ENCODE assay signal across 24 cellular contexts in genomic region chr14:57259672-57260071, GRCh38.
"Had no signal": no experiment of that assay in that cellular context is flagged by ENCODE, and none has a peak within 500 bp of the region (broad histone marks: within the 10 kb centered on the region; RNA-seq: fewer than 3 reads in every experiment).

No MANE protein-coding gene starts in this region.

- DNase-seq: activated CD4-positive, alpha-beta T cell treated with anti-CD3 and anti-CD28 coated beads for 4 hours; activated CD8-positive, alpha-beta memory T cell treated with anti-CD3 and anti-CD28 coated beads, Interleukin-2, amount 50 U/mL, for 4 hours; activated CD8-positive, alpha-beta T cell treated with anti-CD3 and anti-CD28 coated beads for 36 hours; activated gamma-delta T cell treated with Interleukin-2 at 50 U/mL for 16 hours; activated naive CD4-positive, alpha-beta T cell treated with anti-CD3 and anti-CD28 coated beads, Interleukin-2, amount 10 ng/mL, durations not matched to agents 7 days and 5 days; activated naive CD8-positive, alpha-beta T cell treated with anti-CD3 and anti-CD28 coated beads for 36 hours; activated T-cell treated with anti-CD3 and anti-CD28 coated beads, Interleukin-2, amount 50 U/mL, for 72 hours; cerebellar nuclear complex; MG63; MV-4-11; NCI-H1092 treated with DMSO at 0.1 percent for 48 hours; NCI-H1417 treated with DMSO at 0.1 percent for 48 hours; NCI-H1694; NCI-H2029; NCI-H345; NCI-H510A; NCI-H526 treated with DMSO at 0.1 percent for 48 hours; NCI-H82; SIG-M5; T-cell; T-helper 2 cell; T1000 had no signal

- H3K4me3 ChIP-seq: MG63 had no signal

- H3K9me3 Mint-ChIP-seq: activated T-cell treated with anti-CD3 and anti-CD28 coated beads, Interleukin-2, amount 50 U/mL, for 72 hours; activated T-helper 2 cell treated with anti-CD3 and anti-CD28 coated beads, Interferon-gamma antibody, Interleukin-2, Interleukin-4, amounts not matched to agents 10 μg/mL and 5 μg/mL and 100 μg/mL, durations not matched to agents 14 hours and 24 hours and 36 hours; T-cell had no signal

- H3K4me3 Mint-ChIP-seq: activated CD8-positive, alpha-beta T cell treated with anti-CD3 and anti-CD28 coated beads for 36 hours; activated naive CD4-positive, alpha-beta T cell treated with anti-CD3 and anti-CD28 coated beads, Interleukin-2, amount 10 ng/mL, durations not matched to agents 7 days and 5 days; activated naive CD8-positive, alpha-beta T cell treated with anti-CD3 and anti-CD28 coated beads for 36 hours; activated T-cell treated with anti-CD3 and anti-CD28 coated beads, Interleukin-2, amount 50 U/mL, for 72 hours; T-cell had no signal

- H3K36me3 ChIP-seq: MG63 had no signal

- ATAC-seq: activated CD8-positive, alpha-beta T cell treated with anti-CD3 and anti-CD28 coated beads for 36 hours; activated T-cell treated with anti-CD3 and anti-CD28 coated beads, Interleukin-2, amount 50 U/mL, for 72 hours; T-cell had no signal

- H3K27ac Mint-ChIP-seq: activated CD8-positive, alpha-beta T cell treated with anti-CD3 and anti-CD28 coated beads for 36 hours; activated naive CD4-positive, alpha-beta T cell treated with anti-CD3 and anti-CD28 coated beads, Interleukin-2, amount 10 ng/mL, durations not matched to agents 7 days and 5 days; activated naive CD8-positive, alpha-beta T cell treated with anti-CD3 and anti-CD28 coated beads for 36 hours; activated T-cell treated with anti-CD3 and anti-CD28 coated beads, Interleukin-2, amount 50 U/mL, for 72 hours; activated T-helper 2 cell treated with anti-CD3 and anti-CD28 coated beads, Interferon-gamma antibody, Interleukin-2, Interleukin-4, amounts not matched to agents 10 μg/mL and 5 μg/mL and 100 μg/mL, durations not matched to agents 14 hours and 24 hours and 36 hours; T-cell had no signal

- H3K27me3 Mint-ChIP-seq: activated CD8-positive, alpha-beta T cell treated with anti-CD3 and anti-CD28 coated beads for 36 hours; activated naive CD4-positive, alpha-beta T cell treated with anti-CD3 and anti-CD28 coated beads, Interleukin-2, amount 10 ng/mL, durations not matched to agents 7 days and 5 days; activated naive CD8-positive, alpha-beta T cell treated with anti-CD3 and anti-CD28 coated beads for 36 hours; T-cell had no signal

- H3K9me3 ChIP-seq: MG63 had no signal

- H3K27me3 ChIP-seq: MG63 had no signal

- H3K27ac ChIP-seq: VCaP had no signal
